ENCODE assay signal across 8 cellular contexts in genomic region chr5:180618830-180619562, GRCh38. TPM values are rescaled to one million over a fixed set of nuclear protein-coding genes. Genes with fewer than 3 reads are reported as not detected.
A peak's percentile ranks its signal among the peaks of the same experiment; 100 is the strongest.
DNase-seq lines count a peak whose midpoint lies in the region; ATAC-seq, FAIRE-seq and TF ChIP-seq lines count a peak whose summit lies in the region.

No MANE protein-coding gene starts in this region.

- intact Hi-C loops in CD8-positive, alpha-beta T cell (cut with DNase I, micrococcal nuclease), result loop anchor here in 1 of 2 experiments (1.0 kb wide), 1 partner anchor 99 kb away; no protein-coding TSS in a partner anchor

- no peaks in the 10 kb centered on the region for H3K27me3 ChIP-seq in CD8-positive, alpha-beta T cell (ENCODE audit: insufficient read depth, low read length)
- peaks cover 35% of the 10 kb centered on the region for H3K27me3 ChIP-seq in keratinocyte (ENCODE audit: control insufficient read depth, extremely low read depth, insufficient read depth, low read length)

- H3K9ac ChIP-seq in keratinocyte (ENCODE audit: control insufficient read depth, extremely low read depth, insufficient read depth, low read length), result no peak overlapping the region

- H3K9me3 ChIP-seq in CD8-positive, alpha-beta T cell (ENCODE audit: low read length), result no peaks in the 10 kb centered on the region
- H3K9me3 ChIP-seq in keratinocyte (ENCODE audit: control insufficient read depth, low read depth, low read length), result no peaks in the 10 kb centered on the region

- H3K9me1 ChIP-seq in keratinocyte (ENCODE audit: control insufficient read depth, extremely low read depth, insufficient read depth, low read length), result no peaks in the 10 kb centered on the region

- DNase-seq in CD8-positive, alpha-beta T cell, result peak in 6 of 7 experiments; percentile 11 to 55 (median 28)
- peak; percentile 14 for DNase-seq in NCI-H1105 (lab: John Stamatoyannopoulos, UW)
- DNase-seq in activated naive CD4-positive, alpha-beta T cell treated with anti-CD3 and anti-CD28 coated beads, Interleukin-2, amount 10 ng/mL, durations not matched to agents 7 days and 5 days, result peak; percentile 68
- DNase-seq in keratinocyte (ENCODE audit: low read depth, low spot score), result no peak
- peak in 4 of 6 experiments; percentile 16 to 47 (median 28) for DNase-seq in stimulated activated naive CD4-positive, alpha-beta T cell (lab: John Stamatoyannopoulos, UW)
- no peak for DNase-seq in substantia nigra (lab: John Stamatoyannopoulos, UW)
- no peak for DNase-seq in HPDE6-E6E7 (ENCODE audit: extremely low spot score)

- H3K36me3 ChIP-seq in CD8-positive, alpha-beta T cell (ENCODE audit: insufficient read depth, low read length), result no peaks in the 10 kb centered on the region
- no peaks in the 10 kb centered on the region for H3K36me3 ChIP-seq in keratinocyte (ENCODE audit: control insufficient read depth in 2 of 2, extremely low read depth in 1 of 2, insufficient read depth in 2 of 2, low read length in 2 of 2)

- peak overlapping the region; percentile 51 for H2AFZ ChIP-seq in keratinocyte (ENCODE audit: control insufficient read depth, low read length)

- TF ChIP-seq CTCF in CD8-positive, alpha-beta T cell (IDR thresholded peaks at IDR 0.05), result no peak
- TF ChIP-seq CTCF in keratinocyte (optimal IDR thresholded peaks at IDR 0.05 in 1 of 3, IDR thresholded peaks at IDR 0.05 in 1 of 3, conservative IDR thresholded peaks at IDR 0.05 in 1 of 3; ENCODE audit: extremely low read depth in 1 of 3, insufficient read depth in 2 of 3, low read length in 3 of 3), result peak in 2 of 3 experiments; percentile 43 to 67

- no peak overlapping the region for H3K4me3 Mint-ChIP-seq in CD8-positive, alpha-beta T cell
- peak overlapping the region; percentile 53 for H3K4me3 Mint-ChIP-seq in activated naive CD4-positive, alpha-beta T cell treated with anti-CD3 and anti-CD28 coated beads, Interleukin-2, amount 10 ng/mL, durations not matched to agents 7 days and 5 days

- POLR2A ChIA-PET in CD8-positive, alpha-beta T cell (lab: Charles Lee), result no interaction called here

- peaks cover 14% of the 10 kb centered on the region for H3K4me1 Mint-ChIP-seq in CD8-positive, alpha-beta T cell (ENCODE audit: low read depth)
- H3K4me1 Mint-ChIP-seq in activated naive CD4-positive, alpha-beta T cell treated with anti-CD3 and anti-CD28 coated beads, Interleukin-2, amount 10 ng/mL, durations not matched to agents 7 days and 5 days, result peaks cover 13% of the 10 kb centered on the region

- no peaks in the 10 kb centered on the region for H3K9me3 Mint-ChIP-seq in CD8-positive, alpha-beta T cell
- no peaks in the 10 kb centered on the region for H3K9me3 Mint-ChIP-seq in activated naive CD4-positive, alpha-beta T cell treated with anti-CD3 and anti-CD28 coated beads, Interleukin-2, amount 10 ng/mL, durations not matched to agents 7 days and 5 days

- H3K27ac Mint-ChIP-seq in CD8-positive, alpha-beta T cell, result no peak overlapping the region
- H3K27ac Mint-ChIP-seq in activated naive CD4-positive, alpha-beta T cell treated with anti-CD3 and anti-CD28 coated beads, Interleukin-2, amount 10 ng/mL, durations not matched to agents 7 days and 5 days, result no peak overlapping the region

- H3K27ac ChIP-seq in CD8-positive, alpha-beta T cell (ENCODE audit: low read depth, low read length), result no peak overlapping the region
- H3K27ac ChIP-seq in keratinocyte (ENCODE audit: control insufficient read depth, insufficient read depth, low read length) (no peak overlapping the region), substantia nigra (ENCODE audit: low read depth, low read length, poor library complexity, severe bottlenecking) (no peak overlapping the region)

- H3K79me2 ChIP-seq in keratinocyte (ENCODE audit: control insufficient read depth, insufficient read depth, low read length), result no peaks in the 10 kb centered on the region

- CTCF ChIA-PET in CD8-positive, alpha-beta T cell (lab: Charles Lee), result interaction anchor here (0.7 to 1.4 kb wide), 5 partner anchors 29 to 101 kb away, joined by 3 read pairs; no protein-coding TSS in a partner anchor
- CTCF ChIA-PET in activated naive CD4-positive, alpha-beta T cell treated with anti-CD3 and anti-CD28 coated beads, Interleukin-2, amount 10 ng/mL, durations not matched to agents 7 days and 5 days (lab: Charles Lee), result interaction anchor here (0.7 to 1.7 kb wide), 7 partner anchors 12 to 151 kb away, joined by 3 to 10 read pairs (median 4); no protein-coding TSS in a partner anchor

- H3K4me3 ChIP-seq in CD8-positive, alpha-beta T cell (ENCODE audit: low read depth, low read length), result peak overlapping the region; percentile 33
- H3K4me3 ChIP-seq in keratinocyte (ENCODE audit: control insufficient read depth in 2 of 3, extremely low read depth in 1 of 3, insufficient read depth in 2 of 3, low read depth in 1 of 3, low read length in 3 of 3), result peak overlapping the region in 1 of 3 experiments; percentile 46

- no peaks in the 10 kb centered on the region for H3K27me3 Mint-ChIP-seq in CD8-positive, alpha-beta T cell (ENCODE audit: low read depth)
- H3K27me3 Mint-ChIP-seq in activated naive CD4-positive, alpha-beta T cell treated with anti-CD3 and anti-CD28 coated beads, Interleukin-2, amount 10 ng/mL, durations not matched to agents 7 days and 5 days, result peaks cover 6% of the 10 kb centered on the region

- no peak for FAIRE-seq in keratinocyte (lab: Jason Lieb, UNC)

- peaks cover 16% of the 10 kb centered on the region for H3K4me1 ChIP-seq in CD8-positive, alpha-beta T cell (ENCODE audit: insufficient read depth, low read length)
- H3K4me1 ChIP-seq in keratinocyte (ENCODE audit: control insufficient read depth, extremely low read depth, insufficient read depth, low read length), result no peaks in the 10 kb centered on the region

- ATAC-seq in CD8-positive, alpha-beta T cell, result peak; percentile 69
- ATAC-seq in GM18498 (IDR thresholded peaks at IDR 0.05; ENCODE audit: unreplicated experiment), result no peak

- dilution Hi-C loops in keratinocyte (cut with MboI; ENCODE audit: extremely low pct_ligation_motif_present, low sequenced_read_pairs), result no loop called here

- H4K20me1 ChIP-seq in keratinocyte (ENCODE audit: control insufficient read depth, extremely low read depth, insufficient read depth, low read length), result no peaks in the 10 kb centered on the region

- peak overlapping the region; percentile 60 for H3K4me2 ChIP-seq in keratinocyte (ENCODE audit: control insufficient read depth, extremely low read depth, insufficient read depth, low read depth, low read length)

- H3K36me3 Mint-ChIP-seq in CD8-positive, alpha-beta T cell, result no peaks in the 10 kb centered on the region
- H3K36me3 Mint-ChIP-seq in activated naive CD4-positive, alpha-beta T cell treated with anti-CD3 and anti-CD28 coated beads, Interleukin-2, amount 10 ng/mL, durations not matched to agents 7 days and 5 days, result no peaks in the 10 kb centered on the region

RNA-seq across cellular contexts. Expression of gene SCGB3A1, which starts 27.7 kb away (rescaled TPM):
- total RNA-seq in CD8-positive, alpha-beta T cell, result not detected
- polyA plus RNA-seq in keratinocyte, result not detected in 3 replicates
- not detected for polyA plus RNA-seq in keratinocyte (2011; ENCODE audit: low read depth)
- not detected in 2 replicates for polyA plus RNA-seq in keratinocyte (2011; cell fraction: cytosol; rRNA removed)
- polyA plus RNA-seq in keratinocyte (2011; cell fraction: nucleus; rRNA removed), result not detected in 2 replicates
- not detected in 2 replicates for polyA plus RNA-seq in keratinocyte (2012; ENCODE audit: low replicate concordance)
- polyA minus RNA-seq in keratinocyte, result not detected in 3 replicates
- polyA minus RNA-seq in keratinocyte (2011; cell fraction: cytosol; rRNA and poly(A)+ RNA removed), result not detected
- polyA minus RNA-seq in keratinocyte (2011; cell fraction: nucleus; rRNA and poly(A)+ RNA removed), result not detected in 2 replicates

RNA-seq across cellular contexts. Expression of gene FLT4, which starts 30.4 kb away (rescaled TPM):
- total RNA-seq in CD8-positive, alpha-beta T cell, result 10 to 100 TPM; 11.1 to 13.3 TPM
- polyA plus RNA-seq in keratinocyte, result 0.03 to 0.05 TPM in 2 of 3 replicates, not detected in the other
- polyA plus RNA-seq in keratinocyte (2011; ENCODE audit: low read depth), result not detected
- polyA plus RNA-seq in keratinocyte (2011; cell fraction: cytosol; rRNA removed), result 0.03 TPM in 1 of 2 replicates, not detected in the other
- polyA plus RNA-seq in keratinocyte (2011; cell fraction: nucleus; rRNA removed), result 0.03 and 0.14 TPM in 2 replicates
- polyA plus RNA-seq in keratinocyte (2012; ENCODE audit: low replicate concordance), result not detected in 2 replicates
- polyA minus RNA-seq in keratinocyte, result not detected in 3 replicates
- not detected for polyA minus RNA-seq in keratinocyte (2011; cell fraction: cytosol; rRNA and poly(A)+ RNA removed)
- not detected in 2 replicates for polyA minus RNA-seq in keratinocyte (2011; cell fraction: nucleus; rRNA and poly(A)+ RNA removed)

Comparison
In these comparisons a context has a peak if more than half of its experiments do, and no peak if none do; other contexts are left out.
1. DNase-seq: peak in CD8-positive, alpha-beta T cell (6 of 7), NCI-H1105 (single experiment), activated naive CD4-positive, alpha-beta T cell treated with anti-CD3 and anti-CD28 coated beads, Interleukin-2, amount 10 ng/mL, durations not matched to agents 7 days and 5 days (single experiment) and stimulated activated naive CD4-positive, alpha-beta T cell (4 of 6); none in keratinocyte (single experiment), substantia nigra (0 of 49) and HPDE6-E6E7 (single experiment).